9 cellular contexts compared by ENCODE assay signal in the genomic region with DNA sequence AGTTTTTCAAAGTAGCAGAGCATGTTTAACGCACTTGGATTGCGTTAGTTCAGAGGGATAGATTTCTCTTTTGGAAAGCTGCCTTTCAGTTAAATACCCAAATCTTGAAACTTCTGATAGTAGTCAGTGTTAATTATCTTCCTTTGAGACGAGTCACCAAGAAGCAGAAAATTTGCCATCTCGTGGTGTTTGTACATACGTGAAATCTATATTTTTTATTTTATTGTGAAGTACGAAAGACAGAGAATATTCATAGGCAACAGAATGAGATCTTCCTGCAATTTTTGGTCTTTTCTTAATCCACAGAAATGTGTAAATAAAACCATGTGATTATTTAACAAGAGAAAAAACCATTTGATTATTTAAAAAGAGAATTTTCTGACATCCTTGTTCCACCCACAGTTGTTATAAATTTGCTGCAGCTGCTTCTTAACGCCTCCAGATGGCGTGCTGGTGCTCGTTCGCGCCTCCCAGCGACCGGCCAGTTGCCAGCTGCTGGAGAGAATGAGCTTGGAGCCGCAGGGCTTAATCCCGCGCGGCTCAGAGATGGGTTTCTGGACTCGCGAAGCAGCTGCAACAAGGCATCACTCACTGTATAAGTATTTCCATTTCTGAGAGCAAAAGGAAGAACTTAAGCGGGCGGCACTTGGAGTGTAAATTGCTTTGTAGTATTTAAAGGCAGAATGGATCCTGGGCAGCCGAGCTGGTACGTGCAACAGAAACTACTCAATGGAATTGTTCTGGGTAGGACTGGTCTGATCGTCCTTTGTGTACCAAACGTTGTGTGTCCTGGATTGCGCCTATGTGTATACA. TPM values are rescaled to one million over a fixed set of nuclear protein-coding genes. Genes with fewer than 3 reads are reported as not detected.
DNase-seq lines count a peak whose midpoint lies in the region; ATAC-seq and TF ChIP-seq lines count a peak whose summit lies in the region.
"Had no signal": no experiment of that assay in that cellular context is flagged by ENCODE, and none has a peak within 500 bp of the region (broad histone marks: within the 10 kb centered on the region; RNA-seq: fewer than 3 reads in every experiment).

No MANE protein-coding gene starts in this region.

- peak overlapping the region; percentile 81 for H2AFZ ChIP-seq in PC-3 (ENCODE audit: low read length)

- no peaks in the 10 kb centered on the region for H3K9me2 ChIP-seq in PC-3 (replicated peaks; ENCODE audit: low read length)

- peaks cover 2% of the 10 kb centered on the region for H3K4me1 Mint-ChIP-seq in activated CD4-positive, alpha-beta T cell treated with anti-CD3 and anti-CD28 coated beads for 36 hours
- H3K4me1 Mint-ChIP-seq: CD4-positive, CD25-positive, alpha-beta regulatory T cell had no signal

- no peak overlapping the region for H3K27ac Mint-ChIP-seq in activated CD4-positive, alpha-beta T cell treated with anti-CD3 and anti-CD28 coated beads for 36 hours
- H3K27ac Mint-ChIP-seq: CD4-positive, CD25-positive, alpha-beta regulatory T cell had no signal

- H3K79me2 ChIP-seq in PC-3 (ENCODE audit: low read length) = no peaks in the 10 kb centered on the region

- no peaks in the 10 kb centered on the region for H3K4me1 ChIP-seq in PC-3 (ENCODE audit: insufficient read depth, low read length)
- H3K4me1 ChIP-seq in iPS-15b (ENCODE audit: control insufficient read depth, insufficient read depth, low read length) = no peaks in the 10 kb centered on the region

- H3K27me3 ChIP-seq in H7 (ENCODE audit: control insufficient read depth, insufficient read depth, low read length) = peaks cover 3% of the 10 kb centered on the region; the same call in 1 of the 2 replicates
- H3K27me3 ChIP-seq in PC-3 (ENCODE audit: low read length) = no peaks in the 10 kb centered on the region
- peaks cover 12% of the 10 kb centered on the region for H3K27me3 ChIP-seq in iPS-15b (ENCODE audit: control insufficient read depth, insufficient read depth, low read length)

- H3K9me3 Mint-ChIP-seq in activated CD4-positive, alpha-beta T cell treated with anti-CD3 and anti-CD28 coated beads for 36 hours (ENCODE audit: low read depth) = no peaks in the 10 kb centered on the region

- peaks cover 7% of the 10 kb centered on the region for H3K27me3 Mint-ChIP-seq in activated CD4-positive, alpha-beta T cell treated with anti-CD3 and anti-CD28 coated beads for 36 hours
- H3K27me3 Mint-ChIP-seq: CD4-positive, CD25-positive, alpha-beta regulatory T cell had no signal

- peak overlapping the region; percentile 82 for H3K4me2 ChIP-seq in PC-3 (ENCODE audit: low read length)

- CTCF ChIA-PET in activated CD4-positive, alpha-beta T cell treated with anti-CD3 and anti-CD28 coated beads for 36 hours (lab: Charles Lee) = interaction anchor here (0.6 to 1.8 kb wide), 11 partner anchors 9 to 1045 kb away, joined by 3 to 5 read pairs (median 4); partner anchors contain the start of gene SLITRK3
- CTCF ChIA-PET in PC-3 (lab: Charles Lee) = interaction anchor here (0.5 to 1.3 kb wide), 11 partner anchors 20 to 1547 kb away, joined by 3 to 5 read pairs (median 4); no protein-coding TSS in a partner anchor

- peak; percentile 83 for ATAC-seq in activated CD4-positive, alpha-beta T cell treated with anti-CD3 and anti-CD28 coated beads for 36 hours
- peak; percentile 91 for ATAC-seq in PC-3

- TF ChIP-seq CTCF in PC-3 (conservative IDR thresholded peaks at IDR 0.05; ENCODE audit: low read depth, low read length) (peak; percentile 95), astrocyte of the spinal cord (IDR thresholded peaks at IDR 0.05; ENCODE audit: low read depth, low read length) (peak; percentile 97)

- no peaks in the 10 kb centered on the region for H3K36me3 ChIP-seq in H7 (replicated peaks; ENCODE audit: control insufficient read depth, insufficient read depth, low read length)
- H3K36me3 ChIP-seq in PC-3 (ENCODE audit: low read depth, low read length) = no peaks in the 10 kb centered on the region
- H3K36me3 ChIP-seq in iPS-15b (ENCODE audit: control insufficient read depth, insufficient read depth, low read length) = no peaks in the 10 kb centered on the region

- H3F3A ChIP-seq in PC-3 (ENCODE audit: low read length, unreplicated experiment) = no peaks in the 10 kb centered on the region

- H3K4me3 Mint-ChIP-seq in activated CD4-positive, alpha-beta T cell treated with anti-CD3 and anti-CD28 coated beads for 36 hours = no peak overlapping the region

- H3K27ac ChIP-seq in PC-3 (ENCODE audit: low read length) = no peak overlapping the region

- H3K9me3 ChIP-seq in PC-3 (ENCODE audit: low read length) (no peaks in the 10 kb centered on the region), iPS-15b (ENCODE audit: control insufficient read depth, insufficient read depth, low read length) (no peaks in the 10 kb centered on the region)

- H3K4me3 ChIP-seq in H7 (ENCODE audit: insufficient read depth, low read depth, low read length) = 0 out of 2 replicates have a peak overlapping the region, but pooled peaks have one; percentile 6
- peak overlapping the region; percentile 67 for H3K4me3 ChIP-seq in PC-3 (ENCODE audit: low read length)
- peak overlapping the region; percentile 38 for H3K4me3 ChIP-seq in astrocyte of the spinal cord (ENCODE audit: low read depth, low read length)
- peak overlapping the region; percentile 48 for H3K4me3 ChIP-seq in iPS-15b (ENCODE audit: low read depth, low read length)
- H3K4me3 ChIP-seq in skeletal muscle cell (ENCODE audit: low read depth, low read length) = peak overlapping the region; percentile 37

- no peaks in the 10 kb centered on the region for H4K20me1 ChIP-seq in PC-3 (ENCODE audit: low read length)

- no TSS peak for BruUV-seq in PC-3 (replicated peaks; lab: Mats Ljungman, UMichigan)

- peak; percentile 70 for DNase-seq in activated CD4-positive, alpha-beta T cell treated with anti-CD3 and anti-CD28 coated beads for 36 hours
- no peak for DNase-seq in activated CD4-positive, alpha-beta T cell treated with anti-CD3 and anti-CD28 coated beads for 1 hour
- DNase-seq in H7 (peak; percentile 39), KG1 (lab: John Stamatoyannopoulos, UW) (peak; percentile 19), PC-3 (peak; percentile 87), astrocyte of the spinal cord (ENCODE audit: low read depth, low spot score) (peak; percentile 84), skeletal muscle cell (ENCODE audit: low read depth) (peak; percentile 57)

- H3K9ac ChIP-seq in PC-3 (ENCODE audit: low read length) (no peak overlapping the region), iPS-15b (ENCODE audit: low read depth, low read length) (no peak overlapping the region)

- in situ Hi-C loops in astrocyte of the spinal cord (cut with HindIII; ENCODE audit: low sequenced_read_pairs) = no loop called here

- H3K36me3 Mint-ChIP-seq in activated CD4-positive, alpha-beta T cell treated with anti-CD3 and anti-CD28 coated beads for 36 hours (ENCODE audit: low read depth) = no peaks in the 10 kb centered on the region
- H3K36me3 Mint-ChIP-seq: CD4-positive, CD25-positive, alpha-beta regulatory T cell had no signal

- intact Hi-C loops in activated CD4-positive, alpha-beta T cell treated with anti-CD3 and anti-CD28 coated beads for 36 hours (cut with DNase I, micrococcal nuclease) = no loop called here
- intact Hi-C loops in PC-3 (cut with micrococcal nuclease) = no loop called here

- POLR2A ChIA-PET in activated CD4-positive, alpha-beta T cell treated with anti-CD3 and anti-CD28 coated beads for 36 hours (lab: Charles Lee) = no interaction called here
- POLR2A ChIA-PET in PC-3 (lab: Charles Lee; ENCODE audit: unreplicated experiment) = interaction anchor here (0.6 kb wide), 1 partner anchor 12 kb away, joined by 3 read pairs; no protein-coding TSS in a partner anchor

RNA-seq across cellular contexts. Expression of gene SLITRK3, which starts 10.5 kb away (rescaled TPM):
- total RNA-seq in activated CD4-positive, alpha-beta T cell treated with anti-CD3 and anti-CD28 coated beads for 36 hours = not detected
- 0.04 and 0.07 TPM in 2 replicates for total RNA-seq in H7 (2014; rRNA removed; shearing (Covaris generic))
- total RNA-seq in PC-3 (2014; rRNA removed) = not detected in 2 replicates
- total RNA-seq: CD4-positive, CD25-positive, alpha-beta regulatory T cell had no signal

Comparison
In these comparisons a context has a peak if more than half of its experiments do, and no peak if none do; other contexts are left out.
1. H3K4me3 ChIP-seq: peak in every context shown above with its lines; median percentile 67 in PC-3; 48 in iPS-15b; 38 in astrocyte of the spinal cord; 37 in skeletal muscle cell; 6 in H7.